In genomic region chr16:55773859-55774549, GRCh38 we compare ENCODE assay signal across 17 cellular contexts. TPM values are rescaled to one million over a fixed set of nuclear protein-coding genes. Genes with fewer than 3 reads are reported as not detected.
"Had no signal": no experiment of that assay in that cellular context is flagged by ENCODE, and none has a peak within 500 bp of the region (broad histone marks: within the 10 kb centered on the region; RNA-seq: fewer than 3 reads in every experiment).

No MANE protein-coding gene starts in this region.

- DNase-seq: activated CD4-positive, alpha-beta T cell treated with anti-CD3 and anti-CD28 coated beads, Interleukin-2, amount 50 U/mL, for 1 hour; activated naive CD4-positive, alpha-beta T cell treated with Interleukin-2 at 50 U/mL for 16 hours; activated T-cell treated with anti-CD3 and anti-CD28 coated beads for 4 hours; endodermal cell; erythroblast; glutamatergic neuron; lower lobe of right lung; stimulated activated CD4-positive, alpha-beta T cell treated with anti-CD3 and anti-CD28 coated beads, Interleukin-12 subunit alpha, Interleukin-12 subunit beta, amount 100 ng/mL, for 4 hours; stimulated activated CD4-positive, alpha-beta T cell treated with anti-CD3 and anti-CD28 coated beads, Interleukin-2, amount 100 ng/mL, for 24 hours had no signal

- ATAC-seq: activated CD4-positive, CD25-positive, alpha-beta regulatory T cell treated with anti-CD3 and anti-CD28 coated beads, Interleukin-2, amount 50 U/mL, for 24 hours; lower lobe of right lung had no signal

- H3K4me3 ChIP-seq: ascending aorta, lower lobe of right lung had no signal

- H3K36me3 ChIP-seq: ascending aorta, lower lobe of right lung had no signal

- H3K79me2 ChIP-seq: parathyroid adenoma had no signal

- H3K36me3 Mint-ChIP-seq: mesothelial cell of epicardium had no signal

- H3K27me3 ChIP-seq: ascending aorta had no signal

- H3K27ac Mint-ChIP-seq: endodermal cell, mesothelial cell of epicardium had no signal

- H3K9me3 ChIP-seq: ascending aorta, lower lobe of right lung had no signal

- H2AFZ ChIP-seq: parathyroid adenoma had no signal

- H3K27ac ChIP-seq: ascending aorta, lower lobe of right lung, parathyroid adenoma had no signal

- H3K9ac ChIP-seq: parathyroid adenoma had no signal

- H3K4me1 ChIP-seq: ascending aorta, lower lobe of right lung, parathyroid adenoma had no signal

- H3K9me3 Mint-ChIP-seq: endodermal cell, mesothelial cell of epicardium had no signal

RNA-seq across cellular contexts. Expression of gene CES1, which starts 58.9 kb away (rescaled TPM):
- total RNA-seq: activated CD8-positive, alpha-beta memory T cell treated with anti-CD3 and anti-CD28 coated beads for 36 hours; chondrocyte; dermis microvascular lymphatic vessel endothelial cell; myocyte had no signal
